In genomic region chr7:101816499-101817030, GRCh38 we compare ENCODE assay signal across 1 cellular context.
TF ChIP-seq lines count a peak whose summit lies in the region.

No MANE protein-coding gene starts in this region.

TF ChIP-seq in GM12878, 131 proteins besides CTCF, POLR2A, EP300 and RAD21:
- no peak for TF ChIP-seq IKZF2 (IDR thresholded peaks at IDR 0.05)
- TF ChIP-seq CREB1 (IDR thresholded peaks at IDR 0.05; ENCODE audit: low read depth): no peak
- peak; percentile 52; the same call in 1 of the 2 replicates for TF ChIP-seq SMARCA5 (IDR thresholded peaks at IDR 0.05)
- TF ChIP-seq, protein P1, sequence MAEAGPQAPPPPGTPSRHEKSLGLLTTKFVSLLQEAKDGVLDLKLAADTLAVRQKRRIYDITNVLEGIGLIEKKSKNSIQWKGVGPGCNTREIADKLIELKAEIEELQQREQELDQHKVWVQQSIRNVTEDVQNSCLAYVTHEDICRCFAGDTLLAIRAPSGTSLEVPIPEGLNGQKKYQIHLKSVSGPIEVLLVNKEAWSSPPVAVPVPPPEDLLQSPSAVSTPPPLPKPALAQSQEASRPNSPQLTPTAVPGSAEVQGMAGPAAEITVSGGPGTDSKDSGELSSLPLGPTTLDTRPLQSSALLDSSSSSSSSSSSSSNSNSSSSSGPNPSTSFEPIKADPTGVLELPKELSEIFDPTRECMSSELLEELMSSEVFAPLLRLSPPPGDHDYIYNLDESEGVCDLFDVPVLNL (IDR thresholded peaks at IDR 0.05; ENCODE audit: low read depth, low read length): no peak
- TF ChIP-seq ZBED1 (IDR thresholded peaks at IDR 0.05; ENCODE audit: borderline replicate concordance): no peak
- TF ChIP-seq YY1 (IDR thresholded peaks at IDR 0.05; ENCODE audit: low read depth, low read length): peak; percentile 27; the same call in 1 of the 2 replicates
- TF ChIP-seq PML (IDR thresholded peaks at IDR 0.05; ENCODE audit: low read length): no peak
